ENCODE assay signal across 19 cellular contexts in the genomic region with DNA sequence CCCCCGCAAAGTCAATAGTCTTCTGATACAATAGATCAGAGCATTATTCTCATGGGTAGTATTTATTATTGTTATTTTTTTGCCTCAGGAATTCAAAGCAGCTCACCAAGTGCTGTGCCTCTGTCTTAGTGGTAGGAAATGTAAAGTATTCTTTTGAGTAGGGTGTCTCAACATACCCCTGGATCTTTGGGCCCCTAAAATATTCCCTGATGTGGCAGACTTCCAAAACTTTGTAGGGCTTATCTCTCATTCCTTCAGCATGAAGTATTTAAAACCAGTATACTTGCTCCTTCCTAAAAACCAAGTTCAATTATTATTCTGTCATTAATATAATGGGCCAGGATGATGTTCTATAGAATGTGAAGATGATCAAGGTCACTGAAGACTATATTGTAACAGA.
DNase-seq lines count a peak whose midpoint lies in the region; ATAC-seq, FAIRE-seq and TF ChIP-seq lines count a peak whose summit lies in the region.
"Had no signal": no experiment of that assay in that cellular context is flagged by ENCODE, and none has a peak within 500 bp of the region (broad histone marks: within the 10 kb centered on the region; RNA-seq: fewer than 3 reads in every experiment).

No MANE protein-coding gene starts in this region.

- POLR2A ChIA-PET in IMR-90 (lab: Charles Lee; ENCODE audit: unreplicated experiment), result no interaction called here

- no peaks in the 10 kb centered on the region for H3K9me1 ChIP-seq in IMR-90 (ENCODE audit: insufficient read depth, low read length)

- TF ChIP-seq POLR2A in IMR-90 (IDR thresholded peaks at IDR 0.05; ENCODE audit: low read depth, low read length), result no peak

- peaks cover 17% of the 10 kb centered on the region for H3K4me1 ChIP-seq in IMR-90 (ENCODE audit: control insufficient read depth, insufficient read depth, low read length)
- H3K4me1 ChIP-seq in astrocyte (ENCODE audit: insufficient read depth, low read length), result peaks cover 31% of the 10 kb centered on the region

- no peak overlapping the region for H3K4ac ChIP-seq in IMR-90 (ENCODE audit: low read depth, low read length)

- no TSS peak for BruUV-seq in IMR-90 (replicated peaks; lab: Mats Ljungman, UMichigan)

- no peak overlapping the region for H3K23ac ChIP-seq in IMR-90 (ENCODE audit: low read depth, low read length)

- dilution Hi-C loops in IMR-90 (cut with HindIII; ENCODE audit: low sequenced_read_pairs, unreplicated experiment), result no loop called here

- H2BK5ac ChIP-seq in IMR-90 (ENCODE audit: low read depth, low read length, poor library complexity, severe bottlenecking), result peak overlapping the region; percentile 74

- intact Hi-C loops in IMR-90 (cut with micrococcal nuclease), result loop anchor here (2.0 to 10.0 kb wide), 2 partner anchors 169 to 435 kb away; partner anchors contain the start of gene MMAA

- no peak overlapping the region for H3K4me3 ChIP-seq in IMR-90 (ENCODE audit: insufficient read depth, low read depth, low read length)
- no peak overlapping the region for H3K4me3 ChIP-seq in astrocyte (ENCODE audit: insufficient read depth, low read depth, low read length)
- H3K4me3 ChIP-seq in fibroblast of the aortic adventitia (ENCODE audit: low read depth, low read length), result no peak overlapping the region
- H3K4me3 ChIP-seq: BLaER1 treated with 17β-estradiol and CSF1 and Interleukin-3, amounts not matched to agents 10 nM and 100 nM; GM23248; K562 had no signal

- no peak overlapping the region for H4K5ac ChIP-seq in IMR-90 (ENCODE audit: low read depth, low read length)

- no peaks in the 10 kb centered on the region for H3K9me3 Mint-ChIP-seq in astrocyte (ENCODE audit: unreplicated experiment)
- peaks cover 0 to under 1% of the 10 kb centered on the region in 2 donors for H3K9me3 Mint-ChIP-seq in stimulated activated naive CD8-positive, alpha-beta T cell treated with anti-CD3 and anti-CD28 coated beads, Interleukin-15, amount 100 ng/mL, for 72 hours
- H3K9me3 Mint-ChIP-seq: CD4-positive, alpha-beta T cell had no signal

- no peak overlapping the region for H3K4me2 ChIP-seq in IMR-90 (ENCODE audit: low read depth, low read length)
- peak overlapping the region; percentile 0 for H3K4me2 ChIP-seq in astrocyte (ENCODE audit: low read length)
- H3K4me2 ChIP-seq: BLaER1 treated with 17β-estradiol and CSF1 and Interleukin-3, amounts not matched to agents 10 nM and 100 nM had no signal

- H2BK20ac ChIP-seq in IMR-90 (ENCODE audit: low read depth, low read length), result peak overlapping the region; percentile 82; the same call in 1 of the 2 replicates

- peaks cover 4% of the 10 kb centered on the region for H3K27me3 Mint-ChIP-seq in astrocyte (ENCODE audit: low read depth, unreplicated experiment)
- no peaks in the 10 kb centered on the region for H3K27me3 Mint-ChIP-seq in stimulated activated naive CD8-positive, alpha-beta T cell treated with anti-CD3 and anti-CD28 coated beads, Interleukin-15, amount 100 ng/mL, for 72 hours

- H3K36me3 ChIP-seq in IMR-90 (ENCODE audit: control insufficient read depth, insufficient read depth, low read length), result no peaks in the 10 kb centered on the region
- no peaks in the 10 kb centered on the region for H3K36me3 ChIP-seq in astrocyte (ENCODE audit: insufficient read depth, low read length)
- H3K36me3 ChIP-seq: BLaER1 treated with 17β-estradiol and CSF1 and Interleukin-3, amounts not matched to agents 10 nM and 100 nM had no signal

- no CpG with 5 or more reads among the region's 1 CpG for WGBS in IMR-90 (ENCODE audit: extremely low coverage in 2 of 2, insufficient read length in 1 of 2), 2 experiments

- H3K14ac ChIP-seq in IMR-90 (replicated peaks; ENCODE audit: low read depth, low read length), result no peak overlapping the region

- no peaks in the 10 kb centered on the region for H3K36me3 Mint-ChIP-seq in astrocyte (ENCODE audit: low read depth, unreplicated experiment)

- H3K79me2 ChIP-seq in astrocyte (ENCODE audit: insufficient read depth, low read length), result no peaks in the 10 kb centered on the region

- H3K18ac ChIP-seq in IMR-90 (ENCODE audit: low read depth, low read length), result no peak overlapping the region; the same call in 1 of the 2 replicates

- no peak overlapping the region for H3K4me3 Mint-ChIP-seq in astrocyte (ENCODE audit: unreplicated experiment)
- H3K4me3 Mint-ChIP-seq in stimulated activated naive CD8-positive, alpha-beta T cell treated with anti-CD3 and anti-CD28 coated beads, Interleukin-15, amount 100 ng/mL, for 72 hours, result no peak overlapping the region
- H3K4me3 Mint-ChIP-seq: CD4-positive, alpha-beta T cell had no signal

- H4K20me1 ChIP-seq in IMR-90 (ENCODE audit: insufficient read depth, low read length), result no peaks in the 10 kb centered on the region
- no peaks in the 10 kb centered on the region for H4K20me1 ChIP-seq in astrocyte (ENCODE audit: insufficient read depth, low read length)
- H4K20me1 ChIP-seq: BLaER1 treated with 17β-estradiol and CSF1 and Interleukin-3, amounts not matched to agents 10 nM and 100 nM had no signal

- no peaks in the 10 kb centered on the region for H3K79me1 ChIP-seq in IMR-90 (ENCODE audit: low read depth in 1 of 2, low read length in 2 of 2)

- CTCF ChIA-PET in IMR-90 (lab: Yijun Ruan, JAX), result no interaction called here

- H3K27me3 ChIP-seq in IMR-90 (ENCODE audit: control insufficient read depth, insufficient read depth, low read length) (peaks cover 3% of the 10 kb centered on the region; the same call in 1 of the 2 replicates), astrocyte (ENCODE audit: insufficient read depth, low read length) (no peaks in the 10 kb centered on the region)
- H3K27me3 ChIP-seq: BLaER1 treated with 17β-estradiol and CSF1 and Interleukin-3, amounts not matched to agents 10 nM and 100 nM had no signal

- no peak for TF ChIP-seq RAD21 in IMR-90 (IDR thresholded peaks at IDR 0.05; ENCODE audit: low read length)

- H4K91ac ChIP-seq in IMR-90 (ENCODE audit: insufficient read depth, low read depth, low read length), result no peak overlapping the region

- H2AFZ ChIP-seq in IMR-90 (replicated peaks; ENCODE audit: low read length, poor library complexity) (no peak overlapping the region), astrocyte (ENCODE audit: low read depth, low read length) (no peak overlapping the region)
- H2AFZ ChIP-seq: GM23248 had no signal

- in situ Hi-C loops in IMR-90 (cut with MboI; ENCODE audit: low sequenced_read_pairs), result no loop called here
- in situ Hi-C loops in ACHN (cut with HindIII; ENCODE audit: low pct_ligation_motif_present, low pct_unique_long_range_greater_than_20kb, low sequenced_read_pairs), result no loop called here

- H3K27ac ChIP-seq in IMR-90 (ENCODE audit: insufficient read depth, low read length) (no peak overlapping the region), astrocyte (ENCODE audit: low read depth, low read length) (no peak overlapping the region)
- H3K27ac ChIP-seq: BLaER1 treated with 17β-estradiol and CSF1 and Interleukin-3, amounts not matched to agents 10 nM and 100 nM; GM23248 had no signal

- no peaks in the 10 kb centered on the region for H3K9me3 ChIP-seq in IMR-90 (ENCODE audit: control insufficient read depth, insufficient read depth, low read length)
- H3K9me3 ChIP-seq in astrocyte (ENCODE audit: insufficient read depth, low read depth, low read length), result no peaks in the 10 kb centered on the region
- H3K9me3 ChIP-seq: BLaER1 treated with 17β-estradiol and CSF1 and Interleukin-3, amounts not matched to agents 10 nM and 100 nM had no signal

- H3K4me1 Mint-ChIP-seq in astrocyte (ENCODE audit: low read depth, unreplicated experiment), result peaks cover 28% of the 10 kb centered on the region
- H3K4me1 Mint-ChIP-seq in stimulated activated naive CD8-positive, alpha-beta T cell treated with anti-CD3 and anti-CD28 coated beads, Interleukin-15, amount 100 ng/mL, for 72 hours, result no peaks in the 10 kb centered on the region

- no peak overlapping the region; a peak in 1 of 4 replicates for H4K8ac ChIP-seq in IMR-90 (ENCODE audit: low read depth in 2 of 2, low read length in 2 of 2)

- TF ChIP-seq CTCF in IMR-90 (conservative IDR thresholded peaks at IDR 0.05; ENCODE audit: low read depth, low read length) (no peak), astrocyte (IDR thresholded peaks at IDR 0.05; ENCODE audit: insufficient read depth, low read depth, low read length) (no peak), fibroblast of the aortic adventitia (IDR thresholded peaks at IDR 0.05; ENCODE audit: insufficient read depth, low read length) (no peak)

- H3K27ac Mint-ChIP-seq in astrocyte (ENCODE audit: unreplicated experiment), result no peak overlapping the region
- no peak overlapping the region for H3K27ac Mint-ChIP-seq in stimulated activated naive CD8-positive, alpha-beta T cell treated with anti-CD3 and anti-CD28 coated beads, Interleukin-15, amount 100 ng/mL, for 72 hours
- H3K27ac Mint-ChIP-seq: CD4-positive, alpha-beta T cell had no signal

- H2BK120ac ChIP-seq in IMR-90 (ENCODE audit: low read depth, low read length), result no peak overlapping the region

- no peak overlapping the region for H2AK9ac ChIP-seq in IMR-90 (replicated peaks; ENCODE audit: low read depth, low read length, poor library complexity)

- H3K9ac ChIP-seq in IMR-90 (ENCODE audit: low read depth, low read length) (no peak overlapping the region), astrocyte (ENCODE audit: low read length) (no peak overlapping the region)
- H3K9ac ChIP-seq: BLaER1 treated with 17β-estradiol and CSF1 and Interleukin-3, amounts not matched to agents 10 nM and 100 nM; GM23248 had no signal

- ATAC-seq in IMR-90 (ENCODE audit: low read depth), result 0 out of 2 replicates have a peak, but pooled peaks have one; percentile 7
- no peak for ATAC-seq in stimulated activated naive CD8-positive, alpha-beta T cell treated with anti-CD3 and anti-CD28 coated beads, Interleukin-15, amount 100 ng/mL, for 72 hours
- ATAC-seq in HG02759 (IDR thresholded peaks at IDR 0.05; ENCODE audit: unreplicated experiment), result no peak
- ATAC-seq: HCT116, HepG2, K562 had no signal

- no peak for FAIRE-seq in astrocyte (lab: Jason Lieb, UNC)
- FAIRE-seq: G401.6, H54, HepG2, K562 had no signal

- no peak overlapping the region for H2BK15ac ChIP-seq in IMR-90 (ENCODE audit: low read depth, low read length)

- no peak overlapping the region for H3K56ac ChIP-seq in IMR-90 (ENCODE audit: extremely low read depth, insufficient read depth, low read length)

- no peak overlapping the region for H2AK5ac ChIP-seq in IMR-90 (ENCODE audit: low read depth, low read length)

- DNase-seq in EL, result peak; percentile 50
- peak; percentile 11 for DNase-seq in IMR-90
- DNase-seq in astrocyte (ENCODE audit: low read depth), result peak; percentile 35
- DNase-seq in fibroblast of the aortic adventitia (ENCODE audit: low read depth), result peak; percentile 46
- DNase-seq in ACHN, result no peak
- no peak for DNase-seq in stimulated activated naive CD8-positive, alpha-beta T cell treated with anti-CD3 and anti-CD28 coated beads, Interleukin-15, amount 100 ng/mL, for 72 hours
- DNase-seq in stimulated activated naive CD4-positive, alpha-beta T cell (lab: John Stamatoyannopoulos, UW), result no peak
- DNase-seq: 8988T; Calu3; CD4-positive, alpha-beta T cell; DMS 273 treated with DMSO at 0.1 percent for 48 hours; GM23248 had no signal

Comparison
In these comparisons a context has a peak if more than half of its experiments do, and no peak if none do; other contexts are left out.
1. DNase-seq: peak in EL (single experiment), IMR-90 (single experiment), astrocyte (single experiment) and fibroblast of the aortic adventitia (single experiment); none in ACHN (single experiment), stimulated activated naive CD8-positive, alpha-beta T cell treated with anti-CD3 and anti-CD28 coated beads, Interleukin-15, amount 100 ng/mL, for 72 hours (0 of 2) and stimulated activated naive CD4-positive, alpha-beta T cell (0 of 6).